Comparison of ENCODE assay signal across 8 cellular contexts in the genomic region with DNA sequence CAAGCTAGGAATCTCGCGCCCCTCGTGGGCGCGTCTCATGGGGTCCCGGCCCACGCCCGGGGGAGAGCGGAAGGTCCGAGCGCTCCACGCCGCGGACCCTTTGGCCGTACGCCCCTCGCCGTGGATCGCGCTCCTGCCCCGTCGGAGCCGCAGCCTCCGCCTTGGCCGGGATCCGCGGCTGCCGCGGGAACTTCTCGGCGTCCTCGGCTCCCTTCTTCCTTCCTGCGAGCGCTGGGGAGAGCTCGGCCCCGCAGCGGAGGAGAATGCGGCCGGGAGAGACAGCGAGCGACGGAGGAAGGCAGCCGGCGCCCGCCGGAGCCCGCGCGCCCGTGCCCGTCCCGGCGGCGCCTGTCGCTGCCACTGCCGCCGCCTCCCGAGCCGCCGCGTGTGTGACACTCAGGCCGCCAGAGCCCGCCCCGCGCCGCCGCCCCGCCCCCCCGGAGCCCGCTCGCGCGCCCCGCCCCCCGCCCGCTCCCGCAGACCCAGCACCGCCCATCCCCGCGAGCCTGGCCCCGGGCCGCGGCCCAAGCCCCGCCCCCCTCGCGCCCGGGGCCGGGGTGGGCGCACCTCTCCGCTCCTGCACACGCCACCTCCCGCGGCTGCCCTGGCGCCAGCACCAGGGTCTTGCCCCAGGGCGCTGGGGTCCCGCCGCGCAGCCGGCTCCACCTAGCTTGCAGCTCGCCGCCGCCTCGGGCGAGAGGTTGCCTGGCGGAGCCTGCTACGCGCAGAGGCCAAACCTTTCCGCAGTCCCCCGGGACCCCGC. TPM values are rescaled to one million over a fixed set of nuclear protein-coding genes. Genes with fewer than 3 reads are reported as not detected.
A peak's percentile ranks its signal among the peaks of the same experiment; 100 is the strongest.
DNase-seq lines count a peak whose midpoint lies in the region; ATAC-seq and TF ChIP-seq lines count a peak whose summit lies in the region.

A gene with protein sequence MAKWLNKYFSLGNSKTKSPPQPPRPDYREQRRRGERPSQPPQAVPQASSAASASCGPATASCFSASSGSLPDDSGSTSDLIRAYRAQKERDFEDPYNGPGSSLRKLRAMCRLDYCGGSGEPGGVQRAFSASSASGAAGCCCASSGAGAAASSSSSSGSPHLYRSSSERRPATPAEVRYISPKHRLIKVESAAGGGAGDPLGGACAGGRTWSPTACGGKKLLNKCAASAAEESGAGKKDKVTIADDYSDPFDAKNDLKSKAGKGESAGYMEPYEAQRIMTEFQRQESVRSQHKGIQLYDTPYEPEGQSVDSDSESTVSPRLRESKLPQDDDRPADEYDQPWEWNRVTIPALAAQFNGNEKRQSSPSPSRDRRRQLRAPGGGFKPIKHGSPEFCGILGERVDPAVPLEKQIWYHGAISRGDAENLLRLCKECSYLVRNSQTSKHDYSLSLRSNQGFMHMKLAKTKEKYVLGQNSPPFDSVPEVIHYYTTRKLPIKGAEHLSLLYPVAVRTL (minus strand): TSS at position 362 of the 763 bp plus-strand sequence. CDS start 582 bp downstream, outside the sequence.

- intact Hi-C loops in right lobe of liver (cut with DNase I), result loop anchor here (10.0 kb wide), 2 partner anchors 54 to 154 kb away; no protein-coding TSS in a partner anchor

- peak in 3 of 4 donors; percentile 24 to 40 (median 24) for TF ChIP-seq CTCF in right lobe of liver (IDR thresholded peaks at IDR 0.05)

- peak; percentile 98 for TF ChIP-seq POLR2A in right lobe of liver (IDR thresholded peaks at IDR 0.05)

- H3K9me3 ChIP-seq in right lobe of liver, result no peaks in the 10 kb centered on the region

- H3K4me3 ChIP-seq in right lobe of liver, result peak within 1 kb of the TSS; percentile 99

- H3K27ac ChIP-seq in right lobe of liver, result peak within 1 kb of the TSS; percentile 84 to 98 (median 93)

- H3K27me3 ChIP-seq in right lobe of liver, result no peaks in the 10 kb centered on the region

- DNase-seq in NCI-H510A treated with DMSO at 0.1 percent for 48 hours (lab: John Stamatoyannopoulos, UW) (peak; percentile 57), NCI-H510A (lab: John Stamatoyannopoulos, UW) (no peak), NCI-H2196 treated with DMSO at 0.1 percent for 48 hours (lab: John Stamatoyannopoulos, UW; ENCODE audit: unreplicated experiment) (peak; percentile 60), dermis microvascular lymphatic vessel endothelial cell (ENCODE audit: low read depth in 2 of 2) (peak in 1 of 2 donors; percentile 79), right lobe of liver (peak; percentile 88 to 90 (median 90))
- DNase-seq in activated CD4-positive, alpha-beta T cell treated with anti-CD3 and anti-CD28 coated beads, Interleukin-2, amount 50 U/mL, for 1 hour, result peak; percentile 80
- peak; percentile 88 for DNase-seq in stimulated activated CD4-positive, alpha-beta T cell treated with anti-CD3 and anti-CD28 coated beads, Interleukin-4, amount 100 ng/mL, for 1 hour

- ATAC-seq in HG03025 (IDR thresholded peaks at IDR 0.05; ENCODE audit: low FRiP score, unreplicated experiment) (peak; percentile 39), right lobe of liver (peak; percentile 55 to 78 (median 72))

- H3K4me1 ChIP-seq in right lobe of liver, result peaks cover 0 to 25% (median 5%) of the 10 kb centered on the region in 4 donors

- 1% methylated on average over 24 of the region's 110 CpGs for WGBS in right lobe of liver (ENCODE audit: insufficient coverage, low coverage, low lambda C conversion rate, missing lambda C conversion rate)

- no peaks in the 10 kb centered on the region for H3K36me3 ChIP-seq in right lobe of liver

RNA-seq across cellular contexts. Expression of the gene that starts here (rescaled TPM):
- total RNA-seq in dermis microvascular lymphatic vessel endothelial cell (14.1 and 19.8 TPM in 2 replicates), right lobe of liver (10 to 100 TPM; 12.0 to 43.1 (median 21.9) TPM)
